In genomic region chr16:84614914-84615813, GRCh38 we compare ENCODE assay signal across 9 cellular contexts. TPM values are rescaled to one million over a fixed set of nuclear protein-coding genes. Genes with fewer than 3 reads are reported as not detected.
A peak's percentile ranks its signal among the peaks of the same experiment; 100 is the strongest.
DNase-seq lines count a peak whose midpoint lies in the region; ATAC-seq and TF ChIP-seq lines count a peak whose summit lies in the region.
"Had no signal": no experiment of that assay in that cellular context is flagged by ENCODE, and none has a peak within 500 bp of the region (broad histone marks: within the 10 kb centered on the region; RNA-seq: fewer than 3 reads in every experiment).

No MANE protein-coding gene starts in this region.

- intact Hi-C loops in MCF 10A (cut with micrococcal nuclease) = no loop called here
- intact Hi-C loops in breast epithelium (cut with DNase I; ENCODE audit: low total_unique reads) = loop anchor here (10.0 kb wide), 1 partner anchor 100 kb away; no protein-coding TSS in a partner anchor
- intact Hi-C loops in activated CD8-positive, alpha-beta T cell treated with anti-CD3 and anti-CD28 coated beads for 36 hours (cut with micrococcal nuclease) = loop anchor here (1.0 to 5.0 kb wide), 3 partner anchors 9 to 63 kb away; no protein-coding TSS in a partner anchor
- intact Hi-C loops in vagina (cut with DNase I) = loop anchor here (1.0 kb wide), 1 partner anchor 26 kb away; no protein-coding TSS in a partner anchor

- no peaks in the 10 kb centered on the region for H3K9me3 ChIP-seq in breast epithelium
- no peaks in the 10 kb centered on the region for H3K9me3 ChIP-seq in vagina

- no peak for ATAC-seq in activated CD8-positive, alpha-beta T cell treated with anti-CD3 and anti-CD28 coated beads for 36 hours
- ATAC-seq in HG03442 (IDR thresholded peaks at IDR 0.05; ENCODE audit: unreplicated experiment) = no peak

- CTCF ChIA-PET in MCF 10A (lab: Yijun Ruan, JAX) = interaction anchor here (0.7 to 1.2 kb wide), 4 partner anchors 29 to 123 kb away, joined by 3 to 5 read pairs (median 4); no protein-coding TSS in a partner anchor
- CTCF ChIA-PET in activated CD8-positive, alpha-beta T cell treated with anti-CD3 and anti-CD28 coated beads for 36 hours (lab: Charles Lee) = interaction anchor here (1.8 to 4.4 kb wide), 4 partner anchors 15 to 104 kb away, joined by 7 to 24 read pairs (median 9); no protein-coding TSS in a partner anchor

- H3K27me3 ChIP-seq in breast epithelium (no peaks in the 10 kb centered on the region), vagina (no peaks in the 10 kb centered on the region)

- DNase-seq in MCF 10A (ENCODE audit: unreplicated experiment) (no peak), breast epithelium (ENCODE audit: low spot score in 2 of 2) (no peak), medulla oblongata (ENCODE audit: extremely low spot score) (peak; percentile 25), vagina (ENCODE audit: extremely low spot score in 2 of 2) (no peak), GM03348 (ENCODE audit: low spot score) (no peak), OCI-M1 (lab: John Stamatoyannopoulos, UW) (no peak)
- no peak for DNase-seq in activated CD8-positive, alpha-beta T cell treated with anti-CD3 and anti-CD28 coated beads for 36 hours
- DNase-seq: NCI-H1048 had no signal

- H3K36me3 Mint-ChIP-seq in MCF 10A (ENCODE audit: insufficient read depth, unreplicated experiment) = peaks cover 14% of the 10 kb centered on the region
- peaks cover 67% of the 10 kb centered on the region for H3K36me3 Mint-ChIP-seq in activated CD8-positive, alpha-beta T cell treated with anti-CD3 and anti-CD28 coated beads for 36 hours (ENCODE audit: low read depth)

- peaks cover 25% of the 10 kb centered on the region for H3K4me1 Mint-ChIP-seq in MCF 10A (ENCODE audit: insufficient read depth, unreplicated experiment)
- H3K4me1 Mint-ChIP-seq in activated CD8-positive, alpha-beta T cell treated with anti-CD3 and anti-CD28 coated beads for 36 hours (ENCODE audit: low read depth) = peaks cover 55% of the 10 kb centered on the region

- no TSS peak for BruUV-seq in MCF 10A (replicated peaks; lab: Mats Ljungman, UMichigan)

- TF ChIP-seq CTCF in MCF 10A (IDR thresholded peaks at IDR 0.05; ENCODE audit: unreplicated experiment) (no peak), breast epithelium (IDR thresholded peaks at IDR 0.05) (no peak), vagina (IDR thresholded peaks at IDR 0.05) (no peak)
- TF ChIP-seq CTCF in activated CD8-positive, alpha-beta T cell treated with anti-CD3 and anti-CD28 coated beads for 36 hours (IDR thresholded peaks at IDR 0.05) = no peak

- TF ChIP-seq POLR2A in breast epithelium (IDR thresholded peaks at IDR 0.05) = no peak
- TF ChIP-seq POLR2A in vagina (IDR thresholded peaks at IDR 0.05) = no peak

- no peak overlapping the region for H3K27ac Mint-ChIP-seq in MCF 10A (ENCODE audit: low read depth, unreplicated experiment)
- H3K27ac Mint-ChIP-seq in activated CD8-positive, alpha-beta T cell treated with anti-CD3 and anti-CD28 coated beads for 36 hours = peak overlapping the region; percentile 75

- H3K36me3 ChIP-seq in breast epithelium = no peaks in the 10 kb centered on the region
- no peaks in the 10 kb centered on the region for H3K36me3 ChIP-seq in vagina

- H3K4me3 Mint-ChIP-seq in MCF 10A (ENCODE audit: unreplicated experiment) = peak overlapping the region; percentile 35
- peak overlapping the region; percentile 97 for H3K4me3 Mint-ChIP-seq in activated CD8-positive, alpha-beta T cell treated with anti-CD3 and anti-CD28 coated beads for 36 hours

- no peaks in the 10 kb centered on the region for H3K9me3 Mint-ChIP-seq in MCF 10A (ENCODE audit: unreplicated experiment)
- peaks cover 9% of the 10 kb centered on the region for H3K9me3 Mint-ChIP-seq in activated CD8-positive, alpha-beta T cell treated with anti-CD3 and anti-CD28 coated beads for 36 hours

- H3K4me3 ChIP-seq in breast epithelium (no peak overlapping the region), vagina (peak overlapping the region in 1 of 2 donors; percentile 3)

- no peaks in the 10 kb centered on the region for H3K4me1 ChIP-seq in breast epithelium
- H3K4me1 ChIP-seq in vagina = peaks cover 39% of the 10 kb centered on the region

- no peaks in the 10 kb centered on the region for H3K27me3 Mint-ChIP-seq in MCF 10A (ENCODE audit: insufficient read depth, unreplicated experiment)
- H3K27me3 Mint-ChIP-seq in activated CD8-positive, alpha-beta T cell treated with anti-CD3 and anti-CD28 coated beads for 36 hours = no peaks in the 10 kb centered on the region

- H3K27ac ChIP-seq in breast epithelium (peak overlapping the region in 1 of 2 donors; percentile 34), vagina (peak overlapping the region; percentile 15)

- POLR2A ChIA-PET in MCF 10A (lab: Yijun Ruan, JAX) = interaction anchor here (0.7 kb wide), 1 partner anchor 9 kb away, joined by 3 read pairs; no protein-coding TSS in a partner anchor
- POLR2A ChIA-PET in activated CD8-positive, alpha-beta T cell treated with anti-CD3 and anti-CD28 coated beads for 36 hours (lab: Charles Lee) = interaction anchor here (1.5 to 9.5 kb wide), 7 partner anchors 14 to 102 kb away, joined by 3 to 94 read pairs (median 7); partner anchors contain the start of gene KLHL36

RNA-seq across cellular contexts. Expression of gene COTL1, which starts 2.7 kb away (rescaled TPM):
- total RNA-seq in MCF 10A (2022) (151 and 269 TPM in 2 replicates), breast epithelium (10 to 100 TPM; 22.0 to 49.2 (median 44.6) TPM), vagina (67.8 TPM)
- total RNA-seq in activated CD8-positive, alpha-beta T cell treated with anti-CD3 and anti-CD28 coated beads for 36 hours = 100 to 1,000 TPM; 664 to 677 TPM

RNA-seq across cellular contexts. Expression of gene KLHL36, which starts 33.1 kb away (rescaled TPM):
- total RNA-seq in MCF 10A (2022) = 38.4 and 41.9 TPM in 2 replicates
- total RNA-seq in breast epithelium = 10 to 100 TPM; 51.5 to 61.4 (median 59.4) TPM
- total RNA-seq in activated CD8-positive, alpha-beta T cell treated with anti-CD3 and anti-CD28 coated beads for 36 hours = 10 to 100 TPM; 41.0 to 44.0 TPM
- 39.3 TPM for total RNA-seq in vagina
